Comparison of ENCODE assay signal across 19 cellular contexts in genomic region chr5:149664666-149665415, GRCh38.
"Had no signal": no experiment of that assay in that cellular context is flagged by ENCODE, and none has a peak within 500 bp of the region (broad histone marks: within the 10 kb centered on the region; RNA-seq: fewer than 3 reads in every experiment).

No MANE protein-coding gene starts in this region.

- DNase-seq: activated B cell treated with CpG ODN at 0.5 μM for 24 hours; activated CD4-positive, alpha-beta T cell treated with anti-CD3 and anti-CD28 coated beads for 36 hours; activated CD4-positive, alpha-beta T cell treated with anti-CD3 and anti-CD28 coated beads, Interleukin-2, amount 50 U/mL, for 4 hours; activated gamma-delta T cell; activated naive CD4-positive, alpha-beta T cell treated with anti-CD3 and anti-CD28 coated beads, Interleukin-2, amount 50 U/mL, for 16 hours; activated naive CD8-positive, alpha-beta T cell treated with anti-CD3 and anti-CD28 coated beads, Interleukin-2, amount 50 U/mL, for 24 hours; anterior cingulate cortex; effector memory CD4-positive, alpha-beta T cell; foreskin keratinocyte; hippocampal formation; kidney glomerular epithelial cell; nucleus accumbens; stimulated activated CD4-positive, alpha-beta T cell treated with anti-CD3 and anti-CD28 coated beads, Interleukin-4, amount 100 ng/mL, for 24 hours; stimulated activated naive CD4-positive, alpha-beta T cell treated with Interleukin-2 at 50 U/mL for 16 hours; T1000 had no signal

- H3K4me3 Mint-ChIP-seq: activated B cell treated with CpG ODN at 0.5 μM for 24 hours; activated CD4-positive, alpha-beta T cell treated with anti-CD3 and anti-CD28 coated beads for 36 hours; activated naive CD8-positive, alpha-beta T cell treated with anti-CD3 and anti-CD28 coated beads, Interleukin-2, amount 50 U/mL, for 24 hours; activated T-helper 1 cell treated with anti-CD3 and anti-CD28 coated beads, Interleukin-12 subunit alpha, Interleukin-12 subunit beta, Interleukin-2, Interleukin-4 antibody, amounts not matched to agents 30 ng/mL and 10 ng/mL and 1 ng/mL, durations not matched to agents 14 hours and 24 hours and 36 hours; brain; memory B cell; nephron had no signal

- H3K27me3 Mint-ChIP-seq: activated B cell treated with CpG ODN at 0.5 μM for 24 hours had no signal

- H3K36me3 Mint-ChIP-seq: brain, memory B cell had no signal

- H3K27ac ChIP-seq: foreskin keratinocyte had no signal

- ATAC-seq: activated CD4-positive, alpha-beta T cell treated with anti-CD3 and anti-CD28 coated beads for 36 hours; activated naive CD8-positive, alpha-beta T cell treated with anti-CD3 and anti-CD28 coated beads, Interleukin-2, amount 50 U/mL, for 24 hours; foreskin keratinocyte had no signal

- H3K4me1 ChIP-seq: foreskin keratinocyte had no signal

- H3K27ac Mint-ChIP-seq: activated B cell treated with CpG ODN at 0.5 μM for 24 hours; activated CD4-positive, alpha-beta T cell treated with anti-CD3 and anti-CD28 coated beads for 36 hours; activated naive CD8-positive, alpha-beta T cell treated with anti-CD3 and anti-CD28 coated beads, Interleukin-2, amount 50 U/mL, for 24 hours; activated T-helper 1 cell treated with anti-CD3 and anti-CD28 coated beads, Interleukin-12 subunit alpha, Interleukin-12 subunit beta, Interleukin-2, Interleukin-4 antibody, amounts not matched to agents 30 ng/mL and 10 ng/mL and 1 ng/mL, durations not matched to agents 14 hours and 24 hours and 36 hours; brain; memory B cell had no signal

- H3K4me1 Mint-ChIP-seq: activated CD4-positive, alpha-beta T cell treated with anti-CD3 and anti-CD28 coated beads for 36 hours; brain had no signal
